Comparison of ENCODE assay signal across 10 cellular contexts in genomic region chr13:113083402-113084061, GRCh38. TPM values are rescaled to one million over a fixed set of nuclear protein-coding genes. Genes with fewer than 3 reads are reported as not detected.
DNase-seq lines count a peak whose midpoint lies in the region; ATAC-seq and TF ChIP-seq lines count a peak whose summit lies in the region.
"Had no signal": no experiment of that assay in that cellular context is flagged by ENCODE, and none has a peak within 500 bp of the region (broad histone marks: within the 10 kb centered on the region; RNA-seq: fewer than 3 reads in every experiment).

No MANE protein-coding gene starts in this region.

- no peaks in the 10 kb centered on the region for H3K79me1 ChIP-seq in mesendoderm (ENCODE audit: low read length)

- no peak overlapping the region for H3K18ac ChIP-seq in mesendoderm (ENCODE audit: low read length)

- H3K79me2 ChIP-seq in mesendoderm (ENCODE audit: control insufficient read depth, insufficient read depth, low read length): no peaks in the 10 kb centered on the region

- no peak for TF ChIP-seq POLR2A in ovary (IDR thresholded peaks at IDR 0.05)

- no peak overlapping the region for H4K5ac ChIP-seq in mesendoderm (ENCODE audit: low read length)

- H3K4me1 ChIP-seq in mesendoderm (ENCODE audit: control insufficient read depth, low read depth, low read length) (no peaks in the 10 kb centered on the region), ovary (ENCODE audit: insufficient read depth) (no peaks in the 10 kb centered on the region)

- no peak overlapping the region for H3K56ac ChIP-seq in mesendoderm (ENCODE audit: low read length)

- H3K27ac ChIP-seq in angular gyrus (ENCODE audit: low read depth, low read length) (peak overlapping the region; percentile 64), temporal lobe (ENCODE audit: low read depth, low read length) (peak overlapping the region; percentile 74), mesendoderm (ENCODE audit: low read depth, low read length) (no peak overlapping the region), ovary (no peak overlapping the region)
- H3K27ac ChIP-seq: 22Rv1 had no signal

- H3K4me2 ChIP-seq in mesendoderm (ENCODE audit: low read length): no peak overlapping the region

- H3K4me3 ChIP-seq in mesendoderm (ENCODE audit: low read length) (no peak overlapping the region), ovary (no peak overlapping the region)

- H3K36me3 ChIP-seq in mesendoderm (ENCODE audit: control insufficient read depth, insufficient read depth, low read length) (no peaks in the 10 kb centered on the region), ovary (no peaks in the 10 kb centered on the region)

- no peak overlapping the region for H2AK5ac ChIP-seq in mesendoderm (ENCODE audit: low read length)

- H3K27me3 ChIP-seq in mesendoderm (ENCODE audit: insufficient read depth, low read length, poor library complexity): no peaks in the 10 kb centered on the region
- H3K27me3 ChIP-seq in ovary: no peaks in the 10 kb centered on the region

- no peak overlapping the region for H2BK5ac ChIP-seq in mesendoderm (ENCODE audit: low read length)

- no peak overlapping the region for H2BK120ac ChIP-seq in mesendoderm (ENCODE audit: low read depth, low read length)

- no peak for TF ChIP-seq CTCF in ovary (IDR thresholded peaks at IDR 0.05)

- no peak overlapping the region for H3K9ac ChIP-seq in mesendoderm (ENCODE audit: low read length)

- no peak overlapping the region for H3K4ac ChIP-seq in mesendoderm (ENCODE audit: low read depth, low read length)

- WGBS in mesendoderm (ENCODE audit: extremely low coverage, insufficient coverage, low lambda C conversion rate): no CpG with 5 or more reads among the region's 18 CpGs
- WGBS in ovary, 3 donors: 62 to 75% (median 63%) methylated on average over 18 of the region's 18 CpGs

- H2BK15ac ChIP-seq in mesendoderm (replicated peaks; ENCODE audit: low read depth): no peak overlapping the region

- TF ChIP-seq EP300 in ovary (IDR thresholded peaks at IDR 0.05): no peak

- DNase-seq in DMS153 (lab: John Stamatoyannopoulos, UW): peak; percentile 17
- no peak for DNase-seq in DMS153 treated with DMSO at 0.1 percent for 48 hours (lab: John Stamatoyannopoulos, UW; ENCODE audit: unreplicated experiment)
- peak; percentile 83 for DNase-seq in left ventricle myocardium superior
- no peak for DNase-seq in mesendoderm
- DNase-seq in ovary: no peak
- DNase-seq: activated effector memory CD4-positive, alpha-beta T cell treated with Interleukin-2 at 50 U/mL for 16 hours had no signal

- H3K23ac ChIP-seq in mesendoderm (ENCODE audit: low read length): no peak overlapping the region

- ATAC-seq in left ventricle myocardium superior (peak; percentile 90), GM18511 (IDR thresholded peaks at IDR 0.05; ENCODE audit: unreplicated experiment) (no peak)

- no peaks in the 10 kb centered on the region for H3K9me3 ChIP-seq in ovary

- intact Hi-C loops in left ventricle myocardium superior (cut with micrococcal nuclease): no loop called here
- intact Hi-C loops in ovary (cut with DNase I): no loop called here

- H4K8ac ChIP-seq in mesendoderm (ENCODE audit: low read depth, low read length): no peak overlapping the region

RNA-seq across cellular contexts. Expression of gene F7, which starts 22.1 kb away (rescaled TPM):
- total RNA-seq in left ventricle myocardium superior (not detected), temporal lobe (0.49 TPM), ovary (1 to 10 TPM in 2 of 7 donors, under 1 TPM in 3, not detected in 2; 0.11 to 2.1 (median 0.43) TPM)
- 0.20 TPM for polyA plus RNA-seq in mesendoderm (2013, experiment 1 of 2)
- polyA plus RNA-seq in mesendoderm (2013, experiment 2 of 2): 0.18 TPM
- polyA plus RNA-seq in ovary: under 1 TPM; 0.17 to 0.22 TPM

RNA-seq across cellular contexts. Expression of gene F10, which starts 39.1 kb away (rescaled TPM):
- total RNA-seq in left ventricle myocardium superior (7.1 TPM), temporal lobe (0.74 TPM), ovary (10 to 100 TPM; 13.8 to 40.3 (median 26.5) TPM)
- 0.62 TPM for polyA plus RNA-seq in mesendoderm (2013, experiment 1 of 2)
- 0.45 TPM for polyA plus RNA-seq in mesendoderm (2013, experiment 2 of 2)
- 10 to 100 TPM; 40.0 to 41.7 TPM for polyA plus RNA-seq in ovary

Comparison
In these comparisons a context has a peak if more than half of its experiments do, and no peak if none do; other contexts are left out.
1. DNase-seq: peak in DMS153 (single experiment) and left ventricle myocardium superior (single experiment); none in DMS153 treated with DMSO at 0.1 percent for 48 hours (single experiment), mesendoderm (single experiment) and ovary (0 of 5).
2. H3K27ac ChIP-seq: peak in angular gyrus (single experiment) and temporal lobe (single experiment); none in mesendoderm (single experiment) and ovary (0 of 2).